2 cellular contexts compared by ENCODE assay signal in the genomic region with DNA sequence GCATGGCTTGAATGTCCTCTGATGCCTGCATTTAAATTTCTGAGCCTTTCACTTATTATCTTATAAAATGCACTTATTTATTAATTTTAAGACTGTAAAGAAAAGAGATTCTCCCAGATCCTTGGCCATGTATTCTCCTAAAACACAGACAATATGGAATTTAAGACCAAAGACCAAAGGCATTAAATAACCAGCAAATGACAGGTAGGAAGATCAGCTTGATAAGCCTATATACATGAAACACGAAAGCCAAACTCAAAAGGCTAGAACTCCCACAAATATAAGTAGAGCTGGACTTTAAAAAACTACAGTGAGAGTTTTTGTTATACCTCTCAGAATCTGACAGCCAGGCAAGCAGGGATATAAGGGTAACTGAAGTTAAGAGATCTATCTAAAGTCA.
TF ChIP-seq lines count a peak whose summit lies in the region.

No MANE protein-coding gene starts in this region.

TF ChIP-seq in liver, 16 proteins besides CTCF, POLR2A, EP300 and RAD21 (continued from another document):
- TF ChIP-seq, protein P1, sequence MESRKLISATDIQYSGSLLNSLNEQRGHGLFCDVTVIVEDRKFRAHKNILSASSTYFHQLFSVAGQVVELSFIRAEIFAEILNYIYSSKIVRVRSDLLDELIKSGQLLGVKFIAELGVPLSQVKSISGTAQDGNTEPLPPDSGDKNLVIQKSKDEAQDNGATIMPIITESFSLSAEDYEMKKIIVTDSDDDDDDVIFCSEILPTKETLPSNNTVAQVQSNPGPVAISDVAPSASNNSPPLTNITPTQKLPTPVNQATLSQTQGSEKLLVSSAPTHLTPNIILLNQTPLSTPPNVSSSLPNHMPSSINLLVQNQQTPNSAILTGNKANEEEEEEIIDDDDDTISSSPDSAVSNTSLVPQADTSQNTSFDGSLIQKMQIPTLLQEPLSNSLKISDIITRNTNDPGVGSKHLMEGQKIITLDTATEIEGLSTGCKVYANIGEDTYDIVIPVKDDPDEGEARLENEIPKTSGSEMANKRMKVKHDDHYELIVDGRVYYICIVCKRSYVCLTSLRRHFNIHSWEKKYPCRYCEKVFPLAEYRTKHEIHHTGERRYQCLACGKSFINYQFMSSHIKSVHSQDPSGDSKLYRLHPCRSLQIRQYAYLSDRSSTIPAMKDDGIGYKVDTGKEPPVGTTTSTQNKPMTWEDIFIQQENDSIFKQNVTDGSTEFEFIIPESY (IDR thresholded peaks at IDR 0.05): no peak
- TF ChIP-seq SP1 (IDR thresholded peaks at IDR 0.05) (no peak), YY1 (IDR thresholded peaks at IDR 0.05) (no peak), EGR1 (IDR thresholded peaks at IDR 0.05; ENCODE audit: low read depth in 2 of 2) (no peak), REST (IDR thresholded peaks at IDR 0.05) (no peak), HNF4G (IDR thresholded peaks at IDR 0.05) (no peak), FOXA2 (IDR thresholded peaks at IDR 0.05) (no peak), GABPA (IDR thresholded peaks at IDR 0.05 in 1 of 2, conservative IDR thresholded peaks at IDR 0.05 in 1 of 2) (no peak), HNF4A (conservative IDR thresholded peaks at IDR 0.05) (no peak)
- TF ChIP-seq, protein P2, sequence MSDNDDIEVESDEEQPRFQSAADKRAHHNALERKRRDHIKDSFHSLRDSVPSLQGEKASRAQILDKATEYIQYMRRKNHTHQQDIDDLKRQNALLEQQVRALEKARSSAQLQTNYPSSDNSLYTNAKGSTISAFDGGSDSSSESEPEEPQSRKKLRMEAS (IDR thresholded peaks at IDR 0.05): no peak
- TF ChIP-seq, protein P3, sequence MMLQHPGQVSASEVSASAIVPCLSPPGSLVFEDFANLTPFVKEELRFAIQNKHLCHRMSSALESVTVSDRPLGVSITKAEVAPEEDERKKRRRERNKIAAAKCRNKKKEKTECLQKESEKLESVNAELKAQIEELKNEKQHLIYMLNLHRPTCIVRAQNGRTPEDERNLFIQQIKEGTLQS (IDR thresholded peaks at IDR 0.05): no peak

TF ChIP-seq in HepG2, 621 proteins besides CTCF, POLR2A, EP300 and RAD21 (continued from another document):
- no peak for TF ChIP-seq ZNF276 (CRISPR knock-in tag; IDR thresholded peaks at IDR 0.05; ENCODE audit: low read depth)
- TF ChIP-seq PCBP2 (optimal IDR thresholded peaks at IDR 0.05; ENCODE audit: low read depth, low read length, poor library complexity, severe bottlenecking): no peak
- TF ChIP-seq ZNF225 (CRISPR knock-in tag; IDR thresholded peaks at IDR 0.05): no peak
TF ChIP-seq in HepG2: peak in this region for 0.
